Comparison of ENCODE assay signal across 10 cellular contexts in genomic region chr2:189613650-189614420, GRCh38. TPM values are rescaled to one million over a fixed set of nuclear protein-coding genes. Genes with fewer than 3 reads are reported as not detected.
A peak's percentile ranks its signal among the peaks of the same experiment; 100 is the strongest.
DNase-seq lines count a peak whose midpoint lies in the region; ATAC-seq, FAIRE-seq and TF ChIP-seq lines count a peak whose summit lies in the region.
"Had no signal": no experiment of that assay in that cellular context is flagged by ENCODE, and none has a peak within 500 bp of the region (broad histone marks: within the 10 kb centered on the region; RNA-seq: fewer than 3 reads in every experiment).

No MANE protein-coding gene starts in this region.

- TF ChIP-seq POLR2A in endothelial cell of umbilical vein (IDR thresholded peaks at IDR 0.05; ENCODE audit: low read depth, low read length), result no peak

- no peaks in the 10 kb centered on the region for H3K9me1 ChIP-seq in endothelial cell of umbilical vein (replicated peaks; ENCODE audit: control insufficient read depth, extremely low read depth, insufficient read depth, low read length)

- H3K36me3 ChIP-seq in endothelial cell of umbilical vein (ENCODE audit: control insufficient read depth in 2 of 2, extremely low read depth in 1 of 2, insufficient read depth in 2 of 2, low read length in 2 of 2) (no peaks in the 10 kb centered on the region), mucosa of stomach (ENCODE audit: control insufficient read depth, insufficient read depth, low read length) (no peaks in the 10 kb centered on the region)
- H3K36me3 ChIP-seq: BLaER1 treated with 17β-estradiol and CSF1 and Interleukin-3, amounts not matched to agents 10 nM and 100 nM had no signal

- POLR2A ChIA-PET in endothelial cell of umbilical vein (lab: Charles Lee), result interaction anchor here (1.5 kb wide), 1 partner anchor 33 kb away, joined by 9 read pairs; the partner anchor contains the start of gene SLC40A1

- CTCF ChIA-PET in endothelial cell of umbilical vein (lab: Charles Lee), result interaction anchor here (0.9 to 2.0 kb wide), 9 partner anchors 10 to 47 kb away, joined by 3 to 13 read pairs (median 5); partner anchors contain the start of genes ASNSD1 and SLC40A1

- no peaks in the 10 kb centered on the region for H3K27me3 ChIP-seq in endothelial cell of umbilical vein (ENCODE audit: control insufficient read depth in 2 of 2, insufficient read depth in 2 of 2, low read length in 2 of 2)
- no peaks in the 10 kb centered on the region for H3K27me3 ChIP-seq in mucosa of stomach (ENCODE audit: control insufficient read depth, insufficient read depth, low read length)
- H3K27me3 ChIP-seq: BLaER1 treated with 17β-estradiol and CSF1 and Interleukin-3, amounts not matched to agents 10 nM and 100 nM had no signal

- intact Hi-C loops in endothelial cell of umbilical vein (cut with micrococcal nuclease), result loop anchor here (2.0 kb wide), 1 partner anchor 33 kb away; the partner anchor contains the start of gene SLC40A1

- H4K20me1 ChIP-seq in endothelial cell of umbilical vein (replicated peaks; ENCODE audit: control insufficient read depth, extremely low read depth, insufficient read depth, low read length), result no peaks in the 10 kb centered on the region
- H4K20me1 ChIP-seq: BLaER1 treated with 17β-estradiol and CSF1 and Interleukin-3, amounts not matched to agents 10 nM and 100 nM had no signal

- H2AFZ ChIP-seq in endothelial cell of umbilical vein (ENCODE audit: low read depth, low read length), result peak overlapping the region; percentile 41

- peaks cover 17% of the 10 kb centered on the region for H3K4me1 ChIP-seq in endothelial cell of umbilical vein (ENCODE audit: control insufficient read depth, extremely low read depth, insufficient read depth, low read length)
- H3K4me1 ChIP-seq in mucosa of stomach (ENCODE audit: control insufficient read depth, insufficient read depth, low read length), result peaks cover 22% of the 10 kb centered on the region

- H3K4me3 ChIP-seq in endothelial cell of umbilical vein (replicated peaks in 1 of 3; ENCODE audit: insufficient read depth in 1 of 3, low read depth in 1 of 3, low read length in 3 of 3) (peak overlapping the region in 1 of 3 experiments; percentile 66), mucosa of stomach (ENCODE audit: low read length) (no peak overlapping the region)
- H3K4me3 ChIP-seq: BLaER1 treated with 17β-estradiol and CSF1 and Interleukin-3, amounts not matched to agents 10 nM and 100 nM had no signal

- TF ChIP-seq CTCF in endothelial cell of umbilical vein (IDR thresholded peaks at IDR 0.05; ENCODE audit: extremely low read depth in 1 of 2, insufficient read depth in 1 of 2, low read depth in 1 of 2, low read length in 2 of 2) (no peak), GM10266 (IDR thresholded peaks at IDR 0.05; ENCODE audit: control insufficient read depth, insufficient read depth, low read depth, missing control alignments) (no peak)

- dilution Hi-C loops in endothelial cell of umbilical vein (cut with MboI; ENCODE audit: extremely low pct_ligation_motif_present, low sequenced_read_pairs), result no loop called here

- no peak for FAIRE-seq in endothelial cell of umbilical vein (lab: Jason Lieb, UNC)

- no peaks in the 10 kb centered on the region for H3K9me3 ChIP-seq in endothelial cell of umbilical vein (replicated peaks; ENCODE audit: control insufficient read depth, insufficient read depth, low read length)
- H3K9me3 ChIP-seq in mucosa of stomach (ENCODE audit: control insufficient read depth, low read length), result no peaks in the 10 kb centered on the region
- H3K9me3 ChIP-seq: BLaER1 treated with 17β-estradiol and CSF1 and Interleukin-3, amounts not matched to agents 10 nM and 100 nM had no signal

- no peak for ATAC-seq in HG03521 (IDR thresholded peaks at IDR 0.05; ENCODE audit: unreplicated experiment)

- no peaks in the 10 kb centered on the region for H3K79me2 ChIP-seq in endothelial cell of umbilical vein (ENCODE audit: control insufficient read depth, insufficient read depth, low read length)

- peak overlapping the region; percentile 92 for H3K4me2 ChIP-seq in endothelial cell of umbilical vein (ENCODE audit: insufficient read depth, low read length)

- H3K27ac ChIP-seq in endothelial cell of umbilical vein (ENCODE audit: insufficient read depth, low read depth, low read length), result peak overlapping the region; percentile 74
- H3K27ac ChIP-seq: BLaER1 treated with 17β-estradiol and CSF1 and Interleukin-3, amounts not matched to agents 10 nM and 100 nM had no signal

- peak overlapping the region; percentile 77 for H3K9ac ChIP-seq in endothelial cell of umbilical vein (replicated peaks; ENCODE audit: extremely low read depth, insufficient read depth, low read length)
- H3K9ac ChIP-seq in mucosa of stomach (ENCODE audit: low read length), result peak overlapping the region; percentile 5
- H3K9ac ChIP-seq: BLaER1 treated with 17β-estradiol and CSF1 and Interleukin-3, amounts not matched to agents 10 nM and 100 nM had no signal

- in situ Hi-C loops in ACHN (cut with HindIII; ENCODE audit: low pct_ligation_motif_present, low pct_unique_long_range_greater_than_20kb, low sequenced_read_pairs), result no loop called here

- BruUV-seq in endothelial cell of umbilical vein (replicated peaks; lab: Mats Ljungman, UMichigan), result no TSS peak

- peak; percentile 35 for DNase-seq in ACHN
- peak; percentile 41 for DNase-seq in NCI-H2227 treated with DMSO at 0.1 percent for 48 hours (lab: John Stamatoyannopoulos, UW)
- peak; percentile 82 for DNase-seq in endothelial cell of umbilical vein (ENCODE audit: low read depth, low spot score)
- no peak for DNase-seq in NK-92 treated with Interleukin-12 subunit alpha and Interleukin-12 subunit beta, amount 100 ng/mL, for 24 hours (lab: John Stamatoyannopoulos, UW)
- no peak for DNase-seq in GM10266 (ENCODE audit: extremely low spot score)
- DNase-seq in SKM-1 treated with dmso at 0.1 percent for 144 hours (lab: John Stamatoyannopoulos, UW; ENCODE audit: unreplicated experiment), result no peak
- DNase-seq: NCI-H187 had no signal

TF ChIP-seq in endothelial cell of umbilical vein, 7 proteins besides CTCF, POLR2A, EP300 and RAD21:
- TF ChIP-seq FOS (IDR thresholded peaks at IDR 0.05; ENCODE audit: borderline replicate concordance, insufficient read depth, low read length) (no peak), GATA2 (IDR thresholded peaks at IDR 0.05; ENCODE audit: insufficient read depth, insufficient read length, low read depth, low read length) (no peak), MAX (IDR thresholded peaks at IDR 0.05; ENCODE audit: insufficient read depth, insufficient read length) (no peak), JUN (IDR thresholded peaks at IDR 0.05; ENCODE audit: borderline replicate concordance, insufficient read depth, insufficient read length, low read depth) (no peak), POLR2AphosphoS5 (IDR thresholded peaks at IDR 0.05; ENCODE audit: insufficient read depth, low read depth, low read length) (no peak), EZH2 (IDR thresholded peaks at IDR 0.05; ENCODE audit: borderline replicate concordance, low read depth, low read length, severe bottlenecking) (no peak), MYC (IDR thresholded peaks at IDR 0.05; ENCODE audit: low read depth, low read length) (no peak)

RNA-seq across cellular contexts. Expression of gene SLC40A1, which starts 33.2 kb away (rescaled TPM):
- 5.7 and 8.5 TPM in 2 replicates for total RNA-seq in endothelial cell of umbilical vein
- 12.2 and 15.1 TPM in 2 replicates for polyA plus RNA-seq in endothelial cell of umbilical vein
- 11.3 and 11.8 TPM in 2 replicates for polyA plus RNA-seq in endothelial cell of umbilical vein (2011; cell fraction: cytosol; rRNA removed)
- 16.8 and 17.7 TPM in 2 replicates for polyA plus RNA-seq in endothelial cell of umbilical vein (2011; cell fraction: nucleus; rRNA removed)
- polyA plus RNA-seq in endothelial cell of umbilical vein (2012), result 35.3 and 43.0 TPM in 2 replicates
- 45.7 and 55.9 TPM in 2 replicates for polyA minus RNA-seq in endothelial cell of umbilical vein
- not detected for polyA minus RNA-seq in endothelial cell of umbilical vein (2011; cell fraction: cytosol; rRNA and poly(A)+ RNA removed)
- 19.9 and 26.5 TPM in 2 replicates for polyA minus RNA-seq in endothelial cell of umbilical vein (2011; cell fraction: nucleus; rRNA and poly(A)+ RNA removed)

RNA-seq across cellular contexts. Expression of gene ASNSD1, which starts 47.4 kb away (rescaled TPM):
- 39.5 and 41.9 TPM in 2 replicates for total RNA-seq in endothelial cell of umbilical vein
- 9.7 and 15.8 TPM in 2 replicates for polyA plus RNA-seq in endothelial cell of umbilical vein
- polyA plus RNA-seq in endothelial cell of umbilical vein (2011; cell fraction: cytosol; rRNA removed), result 24.9 and 26.5 TPM in 2 replicates
- 15.0 and 24.7 TPM in 2 replicates for polyA plus RNA-seq in endothelial cell of umbilical vein (2011; cell fraction: nucleus; rRNA removed)
- polyA plus RNA-seq in endothelial cell of umbilical vein (2012), result 35.2 and 55.9 TPM in 2 replicates
- polyA minus RNA-seq in endothelial cell of umbilical vein, result 12.7 and 15.6 TPM in 2 replicates
- 40.2 TPM for polyA minus RNA-seq in endothelial cell of umbilical vein (2011; cell fraction: cytosol; rRNA and poly(A)+ RNA removed)
- polyA minus RNA-seq in endothelial cell of umbilical vein (2011; cell fraction: nucleus; rRNA and poly(A)+ RNA removed), result 14.1 and 16.3 TPM in 2 replicates

Comparison
In these comparisons a context has a peak if more than half of its experiments do, and no peak if none do; other contexts are left out.
1. DNase-seq: peak in ACHN (single experiment), NCI-H2227 treated with DMSO at 0.1 percent for 48 hours (single experiment) and endothelial cell of umbilical vein (single experiment); none in NK-92 treated with Interleukin-12 subunit alpha and Interleukin-12 subunit beta, amount 100 ng/mL, for 24 hours (single experiment), GM10266 (single experiment) and SKM-1 treated with dmso at 0.1 percent for 144 hours (single experiment).